In the genomic region with DNA sequence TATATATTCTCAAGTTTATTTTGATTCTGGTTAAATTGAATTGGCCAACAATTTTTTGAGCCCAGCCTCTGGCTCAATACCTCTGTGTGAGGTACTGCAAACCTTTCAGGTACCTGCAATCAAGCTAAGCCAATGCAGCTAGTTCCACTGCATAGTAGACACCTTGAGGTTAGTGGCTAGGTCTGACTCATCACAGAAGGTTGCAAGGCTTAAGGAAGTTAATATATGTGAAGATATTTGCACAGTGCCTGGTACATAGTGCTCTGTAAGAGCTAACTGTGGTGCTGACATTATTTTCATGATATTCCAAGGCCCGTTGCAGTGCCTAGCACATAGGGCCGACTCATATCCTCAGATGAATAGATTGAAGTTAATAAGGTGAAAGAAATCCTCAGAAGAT, we compare ENCODE assay signal across 14 cellular contexts.
"Had no signal": no experiment of that assay in that cellular context is flagged by ENCODE, and none has a peak within 500 bp of the region (broad histone marks: within the 10 kb centered on the region; RNA-seq: fewer than 3 reads in every experiment).

No MANE protein-coding gene starts in this region.

- H3K36me3 ChIP-seq: sigmoid colon had no signal

- H3K4me1 ChIP-seq: psoas muscle, sigmoid colon had no signal

- DNase-seq: activated CD4-positive, alpha-beta memory T cell treated with anti-CD3 and anti-CD28 coated beads, Interleukin-2, amount 10 ng/mL, durations not matched to agents 7 days and 5 days; activated CD4-positive, alpha-beta T cell treated with anti-CD3 and anti-CD28 coated beads for 36 hours; activated gamma-delta T cell; activated T-cell treated with anti-CD3 and anti-CD28 coated beads, Interleukin-2, amount 50 U/mL, for 48 hours; anterior cingulate cortex; caudate nucleus; effector CD4-positive, alpha-beta T cell; nucleus accumbens; psoas muscle; sigmoid colon; stimulated activated naive CD4-positive, alpha-beta T cell; T-helper 1 cell had no signal

- H3K9me3 ChIP-seq: psoas muscle, sigmoid colon had no signal

- H3K4me3 ChIP-seq: coronary artery, psoas muscle, sigmoid colon had no signal

- H3K27ac ChIP-seq: coronary artery, psoas muscle, sigmoid colon, VCaP had no signal

- H3K27me3 ChIP-seq: sigmoid colon had no signal
